10 cellular contexts compared by ENCODE assay signal in the genomic region with DNA sequence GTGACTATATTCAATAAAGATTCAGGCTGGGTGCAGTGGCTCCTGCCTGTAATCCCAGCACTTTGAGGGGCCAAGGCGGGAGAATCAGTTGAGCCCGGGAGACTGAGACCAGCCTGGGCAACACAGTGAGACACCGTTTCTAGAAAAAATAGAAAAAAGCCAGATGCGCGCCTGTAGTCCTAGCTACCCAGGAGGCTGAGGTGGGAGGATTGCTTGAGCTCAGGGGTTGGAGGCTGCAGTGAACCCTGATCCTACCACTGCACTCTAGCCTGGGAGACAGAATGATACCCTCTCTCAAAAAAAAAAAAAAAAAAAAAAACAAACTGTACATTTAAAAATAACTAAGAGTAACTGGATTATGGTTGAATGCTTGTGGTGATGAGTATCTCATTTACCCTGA. TPM values are rescaled to one million over a fixed set of nuclear protein-coding genes. Genes with fewer than 3 reads are reported as not detected.
DNase-seq lines count a peak whose midpoint lies in the region; ATAC-seq, FAIRE-seq and TF ChIP-seq lines count a peak whose summit lies in the region.
"Had no signal": no experiment of that assay in that cellular context is flagged by ENCODE, and none has a peak within 500 bp of the region (broad histone marks: within the 10 kb centered on the region; RNA-seq: fewer than 3 reads in every experiment).

No MANE protein-coding gene starts in this region.

- H3K4me1 ChIP-seq in CD8-positive, alpha-beta T cell (ENCODE audit: insufficient read depth, low read length): peaks cover 20% of the 10 kb centered on the region
- H3K4me1 ChIP-seq in NT2/D1 (ENCODE audit: insufficient read depth, insufficient read length): no peaks in the 10 kb centered on the region
- H3K4me1 ChIP-seq in endothelial cell of umbilical vein (ENCODE audit: control insufficient read depth, extremely low read depth, insufficient read depth, low read length): peaks cover 22% of the 10 kb centered on the region
- H3K4me1 ChIP-seq in pancreas: peaks cover 0 to 13% (median 0%) of the 10 kb centered on the region in 3 donors
- H3K4me1 ChIP-seq in Peyer's patch: peaks cover 0 to 19% (median 2%) of the 10 kb centered on the region in 4 donors

- intact Hi-C loops in CD8-positive, alpha-beta T cell (cut with DNase I, micrococcal nuclease): loop anchor here (5.0 to 10.0 kb wide), 7 partner anchors 319 to 1096 kb away; partner anchors contain the start of genes BLTP1 (in 2 of the 2), CCNA2 (in 2 of the 2), BBS7 (in 1 of the 2) and SPRY1 (in 1 of the 2)
- intact Hi-C loops in endothelial cell of umbilical vein (cut with micrococcal nuclease): loop anchor here (5.0 kb wide), 1 partner anchor 969 kb away; the partner anchor contains the start of gene TRPC3
- intact Hi-C loops in pancreas (cut with DNase I): no loop called here

- H3K9me3 ChIP-seq in CD8-positive, alpha-beta T cell (ENCODE audit: low read length): no peaks in the 10 kb centered on the region
- H3K9me3 ChIP-seq in NT2/D1 (ENCODE audit: insufficient read depth, low read length) (no peaks in the 10 kb centered on the region), endothelial cell of umbilical vein (replicated peaks; ENCODE audit: control insufficient read depth, insufficient read depth, low read length) (no peaks in the 10 kb centered on the region), pancreas (no peaks in the 10 kb centered on the region), Peyer's patch (no peaks in the 10 kb centered on the region)

- dilution Hi-C loops in endothelial cell of umbilical vein (cut with MboI; ENCODE audit: extremely low pct_ligation_motif_present, low sequenced_read_pairs): loop anchor here (25.0 kb wide), 1 partner anchor 159 kb away; no protein-coding TSS in a partner anchor

- TSS peak; percentile 9 for BruUV-seq in endothelial cell of umbilical vein (replicated peaks; lab: Mats Ljungman, UMichigan)

- CTCF ChIA-PET in CD8-positive, alpha-beta T cell (lab: Charles Lee): interaction anchor here (1.0 to 1.5 kb wide), 2 partner anchors 9 to 164 kb away, joined by 3 to 4 read pairs; no protein-coding TSS in a partner anchor
- CTCF ChIA-PET in endothelial cell of umbilical vein (lab: Charles Lee): interaction anchor here (1.6 to 5.0 kb wide), 5 partner anchors 10 to 319 kb away, joined by 3 to 48 read pairs (median 6); partner anchors contain the start of gene BBS12
- CTCF ChIA-PET in activated CD8-positive, alpha-beta memory T cell treated with anti-CD3 and anti-CD28 coated beads, Interleukin-2, amount 10 ng/mL, durations not matched to agents 7 days and 5 days (lab: Charles Lee): interaction anchor here (1.1 to 4.2 kb wide), 6 partner anchors 9 to 189 kb away, joined by 3 to 19 read pairs (median 4); partner anchors contain the start of gene BBS12

- DNase-seq in CD8-positive, alpha-beta T cell: no peak
- DNase-seq in NT2/D1 (ENCODE audit: low read depth, low spot score): no peak
- no peak for DNase-seq in endothelial cell of umbilical vein (ENCODE audit: low read depth, low spot score)
- no peak for DNase-seq in pancreas
- no peak for DNase-seq in Peyer's patch
- DNase-seq in activated CD8-positive, alpha-beta memory T cell treated with anti-CD3 and anti-CD28 coated beads, Interleukin-2, amount 10 ng/mL, durations not matched to agents 7 days and 5 days: no peak
- DNase-seq in LoVo (ENCODE audit: low spot score): no peak

- FAIRE-seq in endothelial cell of umbilical vein (lab: Jason Lieb, UNC) (no peak), pancreas (lab: Jason Lieb, UNC) (no peak)
- FAIRE-seq: endometrium, TTC549 had no signal

- peaks cover 23% of the 10 kb centered on the region for H3K79me2 ChIP-seq in endothelial cell of umbilical vein (ENCODE audit: control insufficient read depth, insufficient read depth, low read length)

- POLR2A ChIA-PET in CD8-positive, alpha-beta T cell (lab: Charles Lee): interaction anchor here (0.7 kb wide), 1 partner anchor 212 kb away, joined by 3 read pairs; no protein-coding TSS in a partner anchor
- POLR2A ChIA-PET in endothelial cell of umbilical vein (lab: Charles Lee): interaction anchor here (1.3 kb wide), 1 partner anchor 94 kb away, joined by 3 read pairs; no protein-coding TSS in a partner anchor

- H3K4me1 Mint-ChIP-seq in CD8-positive, alpha-beta T cell (ENCODE audit: low read depth): peaks cover 8% of the 10 kb centered on the region
- peaks cover 12% of the 10 kb centered on the region for H3K4me1 Mint-ChIP-seq in activated CD8-positive, alpha-beta memory T cell treated with anti-CD3 and anti-CD28 coated beads, Interleukin-2, amount 10 ng/mL, durations not matched to agents 7 days and 5 days

- no peaks in the 10 kb centered on the region for H3K27me3 ChIP-seq in CD8-positive, alpha-beta T cell (ENCODE audit: insufficient read depth, low read length)
- H3K27me3 ChIP-seq in NT2/D1 (ENCODE audit: insufficient read depth, insufficient read length): no peaks in the 10 kb centered on the region
- H3K27me3 ChIP-seq in endothelial cell of umbilical vein (ENCODE audit: control insufficient read depth in 2 of 2, insufficient read depth in 2 of 2, low read length in 2 of 2): no peaks in the 10 kb centered on the region
- H3K27me3 ChIP-seq in pancreas: no peaks in the 10 kb centered on the region
- no peaks in the 10 kb centered on the region for H3K27me3 ChIP-seq in Peyer's patch

- peaks cover 9% of the 10 kb centered on the region for H3K36me3 Mint-ChIP-seq in CD8-positive, alpha-beta T cell
- H3K36me3 Mint-ChIP-seq in activated CD8-positive, alpha-beta memory T cell treated with anti-CD3 and anti-CD28 coated beads, Interleukin-2, amount 10 ng/mL, durations not matched to agents 7 days and 5 days: peaks cover 3% of the 10 kb centered on the region

- no peak for TF ChIP-seq CTCF in CD8-positive, alpha-beta T cell (IDR thresholded peaks at IDR 0.05)
- TF ChIP-seq CTCF in endothelial cell of umbilical vein (IDR thresholded peaks at IDR 0.05; ENCODE audit: extremely low read depth in 1 of 2, insufficient read depth in 1 of 2, low read depth in 1 of 2, low read length in 2 of 2) (no peak), pancreas (IDR thresholded peaks at IDR 0.05) (no peak), Peyer's patch (IDR thresholded peaks at IDR 0.05) (no peak)

- no peak for TF ChIP-seq POLR2A in endothelial cell of umbilical vein (IDR thresholded peaks at IDR 0.05; ENCODE audit: low read depth, low read length)
- no peak for TF ChIP-seq POLR2A in Peyer's patch (IDR thresholded peaks at IDR 0.05)

- no peaks in the 10 kb centered on the region for H4K20me1 ChIP-seq in endothelial cell of umbilical vein (replicated peaks; ENCODE audit: control insufficient read depth, extremely low read depth, insufficient read depth, low read length)

- H3K9me1 ChIP-seq in endothelial cell of umbilical vein (replicated peaks; ENCODE audit: control insufficient read depth, extremely low read depth, insufficient read depth, low read length): no peaks in the 10 kb centered on the region

- no peaks in the 10 kb centered on the region for H3K27me3 Mint-ChIP-seq in CD8-positive, alpha-beta T cell (ENCODE audit: low read depth)
- no peaks in the 10 kb centered on the region for H3K27me3 Mint-ChIP-seq in activated CD8-positive, alpha-beta memory T cell treated with anti-CD3 and anti-CD28 coated beads, Interleukin-2, amount 10 ng/mL, durations not matched to agents 7 days and 5 days

- no peaks in the 10 kb centered on the region for H3K9me3 Mint-ChIP-seq in CD8-positive, alpha-beta T cell
- no peaks in the 10 kb centered on the region for H3K9me3 Mint-ChIP-seq in activated CD8-positive, alpha-beta memory T cell treated with anti-CD3 and anti-CD28 coated beads, Interleukin-2, amount 10 ng/mL, durations not matched to agents 7 days and 5 days (ENCODE audit: low read depth)

- WGBS in pancreas, 2 donors: 78 to 86% methylated on average over 5 of the region's 5 CpGs

- no peak overlapping the region for H3K4me3 ChIP-seq in CD8-positive, alpha-beta T cell (ENCODE audit: low read depth, low read length)
- H3K4me3 ChIP-seq in NT2/D1 (ENCODE audit: insufficient read length, low read depth) (peak overlapping the region; percentile 84), endothelial cell of umbilical vein (replicated peaks in 1 of 3; ENCODE audit: insufficient read depth in 1 of 3, low read depth in 1 of 3, low read length in 3 of 3) (peak overlapping the region; percentile 75 to 90 (median 81)), pancreas (peak overlapping the region; percentile 84 to 93 (median 85)), Peyer's patch (peak overlapping the region in 2 of 4 donors; percentile 66 to 94)

- peak overlapping the region; percentile 46 for H3K4me3 Mint-ChIP-seq in CD8-positive, alpha-beta T cell
- H3K4me3 Mint-ChIP-seq in activated CD8-positive, alpha-beta memory T cell treated with anti-CD3 and anti-CD28 coated beads, Interleukin-2, amount 10 ng/mL, durations not matched to agents 7 days and 5 days: no peak overlapping the region

- no peaks in the 10 kb centered on the region for H3K36me3 ChIP-seq in CD8-positive, alpha-beta T cell (ENCODE audit: insufficient read depth, low read length)
- H3K36me3 ChIP-seq in NT2/D1 (ENCODE audit: insufficient read depth, insufficient read length, low read length) (peaks cover 3% of the 10 kb centered on the region), endothelial cell of umbilical vein (ENCODE audit: control insufficient read depth in 2 of 2, extremely low read depth in 1 of 2, insufficient read depth in 2 of 2, low read length in 2 of 2) (no peaks in the 10 kb centered on the region), pancreas (no peaks in the 10 kb centered on the region), Peyer's patch (no peaks in the 10 kb centered on the region)

- no peak overlapping the region for H3K27ac Mint-ChIP-seq in CD8-positive, alpha-beta T cell
- no peak overlapping the region for H3K27ac Mint-ChIP-seq in activated CD8-positive, alpha-beta memory T cell treated with anti-CD3 and anti-CD28 coated beads, Interleukin-2, amount 10 ng/mL, durations not matched to agents 7 days and 5 days

- no peak overlapping the region for H2AFZ ChIP-seq in endothelial cell of umbilical vein (ENCODE audit: low read depth, low read length)

- H3K4me2 ChIP-seq in endothelial cell of umbilical vein (ENCODE audit: insufficient read depth, low read length): peak overlapping the region; percentile 51

- no peak overlapping the region for H3K27ac ChIP-seq in CD8-positive, alpha-beta T cell (ENCODE audit: low read depth, low read length)
- H3K27ac ChIP-seq in endothelial cell of umbilical vein (ENCODE audit: insufficient read depth, low read depth, low read length): no peak overlapping the region
- no peak overlapping the region for H3K27ac ChIP-seq in pancreas
- peak overlapping the region in 1 of 4 donors; percentile 74 for H3K27ac ChIP-seq in Peyer's patch

- ATAC-seq in CD8-positive, alpha-beta T cell: no peak
- no peak for ATAC-seq in pancreas
- no peak for ATAC-seq in HG03457 (IDR thresholded peaks at IDR 0.05; ENCODE audit: unreplicated experiment)
- ATAC-seq in activated CD8-positive, alpha-beta memory T cell treated with anti-CD3 and anti-CD28 coated beads, Interleukin-2, amount 10 ng/mL, durations not matched to agents 7 days and 5 days: no peak

- no peak overlapping the region for H3K9ac ChIP-seq in NT2/D1 (ENCODE audit: insufficient read length, low read depth)
- H3K9ac ChIP-seq in endothelial cell of umbilical vein (replicated peaks; ENCODE audit: extremely low read depth, insufficient read depth, low read length): peak overlapping the region; percentile 75

RNA-seq across cellular contexts. Expression of gene NUDT6, which starts 1.1 kb away (rescaled TPM):
- total RNA-seq in CD8-positive, alpha-beta T cell: under 1 TPM; 0.22 to 0.72 TPM
- total RNA-seq in endothelial cell of umbilical vein (5.4 TPM in 2 replicates), pancreas (1 to 10 TPM; 1.6 to 3.0 (median 2.0) TPM), Peyer's patch (10 to 100 TPM in 2 of 4 donors, 1 to 10 TPM in 2; 8.7 to 12.4 (median 10.5) TPM)
- polyA plus RNA-seq in endothelial cell of umbilical vein (5.1 and 5.7 TPM in 2 replicates), pancreas (1 to 10 TPM; 6.8 to 8.2 TPM)
- 5.0 and 6.0 TPM in 2 replicates for polyA plus RNA-seq in endothelial cell of umbilical vein (2011; cell fraction: cytosol; rRNA removed)
- polyA plus RNA-seq in endothelial cell of umbilical vein (2011; cell fraction: nucleus; rRNA removed): 9.8 and 11.6 TPM in 2 replicates
- 4.0 and 5.0 TPM in 2 replicates for polyA plus RNA-seq in endothelial cell of umbilical vein (2012)
- 1.7 and 3.4 TPM in 2 replicates for polyA minus RNA-seq in endothelial cell of umbilical vein
- polyA minus RNA-seq in endothelial cell of umbilical vein (2011; cell fraction: cytosol; rRNA and poly(A)+ RNA removed): 3.9 TPM
- polyA minus RNA-seq in endothelial cell of umbilical vein (2011; cell fraction: nucleus; rRNA and poly(A)+ RNA removed): 3.7 and 4.8 TPM in 2 replicates
- 10 to 100 TPM; 14.7 to 15.6 TPM for total RNA-seq in activated CD8-positive, alpha-beta memory T cell treated with anti-CD3 and anti-CD28 coated beads, Interleukin-2, amount 10 ng/mL, durations not matched to agents 7 days and 5 days

Comparison
In these comparisons a context has a peak if more than half of its experiments do, and no peak if none do; other contexts are left out.
1. intact Hi-C loops: an anchor here in CD8-positive, alpha-beta T cell (5.0 to 10.0 kb wide) and endothelial cell of umbilical vein (5.0 kb wide); none called in pancreas.